ENCODE assay signal across 17 cellular contexts in genomic region chr1:7768583-7768982, GRCh38.
"Had no signal": no experiment of that assay in that cellular context is flagged by ENCODE, and none has a peak within 500 bp of the region (broad histone marks: within the 10 kb centered on the region; RNA-seq: fewer than 3 reads in every experiment).

No MANE protein-coding gene starts in this region.

- H3K27me3 ChIP-seq: adrenal gland, breast epithelium, gastroesophageal sphincter, heart right ventricle, left lung, sigmoid colon, upper lobe of left lung had no signal

- H3K27ac ChIP-seq: adrenal gland, breast epithelium, gastroesophageal sphincter, heart right ventricle, left lung, sigmoid colon, thoracic aorta, upper lobe of left lung had no signal

- H3K9me3 ChIP-seq: adrenal gland, breast epithelium, gastroesophageal sphincter, heart right ventricle, left lung, sigmoid colon, thoracic aorta, upper lobe of left lung had no signal

- DNase-seq: activated CD4-positive, alpha-beta T cell treated with anti-CD3 and anti-CD28 coated beads, Interleukin-2, amount 50 U/mL, for 48 hours; activated gamma-delta T cell; adrenal gland; effector CD4-positive, alpha-beta T cell; heart right ventricle; left lung; nucleus accumbens; posterior cingulate gyrus; sigmoid colon; stimulated activated CD4-positive, alpha-beta T cell treated with anti-CD3 and anti-CD28 coated beads, Interleukin-4, amount 100 ng/mL, for 4 hours; stimulated activated naive B cell treated with anti-CD40 and anti-IgM and Interleukin-4, amounts not matched to agents 10 μg/mL and 1 μg/mL and 100 μg/mL, for 72 hours; upper lobe of left lung had no signal

- H3K36me3 ChIP-seq: adrenal gland, breast epithelium, thoracic aorta had no signal

- H3K4me3 ChIP-seq: adrenal gland, breast epithelium, gastroesophageal sphincter, heart right ventricle, left lung, sigmoid colon, thoracic aorta, upper lobe of left lung had no signal

- ATAC-seq: activated naive CD4-positive, alpha-beta T cell treated with anti-CD3 and anti-CD28 coated beads, Interleukin-2, amount 50 U/mL, for 72 hours; gastroesophageal sphincter; heart right ventricle; left lung; natural killer cell treated with Interleukin-12 subunit alpha and Interleukin-12 subunit beta and Interleukin-15 and Interleukin-18, amount 100 ng/mL, for 72 hours; stimulated activated naive B cell treated with anti-CD40 and anti-IgM and Interleukin-4, amounts not matched to agents 10 μg/mL and 1 μg/mL and 100 μg/mL, for 72 hours had no signal
